Comparison of ENCODE assay signal across 12 cellular contexts in the genomic region with DNA sequence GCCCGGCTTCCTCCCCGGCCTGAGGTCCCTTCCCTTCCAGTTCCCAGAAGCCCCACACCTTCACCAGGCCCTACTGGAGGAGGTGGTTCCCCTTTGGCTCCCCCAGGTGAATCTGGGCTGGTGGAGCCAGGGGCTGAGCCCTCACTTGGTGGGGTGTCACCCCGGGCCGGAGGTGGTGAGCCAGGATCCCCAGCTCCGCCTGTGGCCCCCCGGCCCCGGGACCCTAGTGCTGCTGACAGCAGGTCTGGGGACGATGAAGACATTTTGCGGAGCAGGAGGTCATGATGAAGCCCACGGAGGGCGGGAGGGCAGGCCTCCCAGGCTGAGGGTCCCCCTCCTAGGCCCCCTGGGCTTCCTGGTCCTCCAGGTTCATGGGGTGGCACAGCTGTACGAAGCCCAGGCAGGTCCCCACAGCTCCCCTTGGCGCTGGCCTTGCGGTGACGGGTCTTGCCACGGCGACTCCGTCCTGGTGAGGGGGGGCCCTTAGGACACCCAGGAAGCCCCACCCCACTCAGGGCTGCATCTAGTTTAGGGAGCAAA. TPM values are rescaled to one million over a fixed set of nuclear protein-coding genes. Genes with fewer than 3 reads are reported as not detected.
A peak's percentile ranks its signal among the peaks of the same experiment; 100 is the strongest.
DNase-seq lines count a peak whose midpoint lies in the region; ATAC-seq and TF ChIP-seq lines count a peak whose summit lies in the region.
"Had no signal": no experiment of that assay in that cellular context is flagged by ENCODE, and none has a peak within 500 bp of the region (broad histone marks: within the 10 kb centered on the region; RNA-seq: fewer than 3 reads in every experiment).

No MANE protein-coding gene starts in this region.

- peak; percentile 73 for DNase-seq in activated CD8-positive, alpha-beta memory T cell treated with anti-CD3 and anti-CD28 coated beads, Interleukin-2, amount 50 U/mL, for 48 hours
- DNase-seq in activated CD8-positive, alpha-beta memory T cell treated with anti-CD3 and anti-CD28 coated beads for 24 hours = no peak
- no peak for DNase-seq in left ventricle myocardium inferior
- no peak for DNase-seq in activated CD4-positive, CD25-positive, alpha-beta regulatory T cell treated with anti-CD3 and anti-CD28 coated beads, Interleukin-2, amount 50 U/mL, for 72 hours
- no peak for DNase-seq in SHP77 treated with DMSO at 0.1 percent for 48 hours (lab: John Stamatoyannopoulos, UW)
- DNase-seq: activated CD4-positive, alpha-beta T cell treated with anti-CD3 and anti-CD28 coated beads, Interleukin-2, amount 10 ng/mL, durations not matched to agents 7 days and 5 days; hippocampal formation; NCI-H1105 treated with DMSO at 0.1 percent for 48 hours had no signal

- no peaks in the 10 kb centered on the region for H3K27me3 Mint-ChIP-seq in stimulated activated memory B cell treated with anti-CD40 and anti-IgM and Interleukin-4, amounts not matched to agents 10 μg/mL and 1 μg/mL and 100 μg/mL, for 72 hours
- H3K27me3 Mint-ChIP-seq: activated CD4-positive, alpha-beta T cell treated with anti-CD3 and anti-CD28 coated beads, Interleukin-2, amount 10 ng/mL, durations not matched to agents 7 days and 5 days had no signal

- no peak overlapping the region for H3K4me3 ChIP-seq in left ventricle myocardium inferior
- H3K4me3 ChIP-seq: vagina had no signal

- no peaks in the 10 kb centered on the region for H3K27me3 ChIP-seq in left ventricle myocardium inferior (ENCODE audit: low read depth)
- H3K27me3 ChIP-seq: vagina had no signal

- H3K9me3 Mint-ChIP-seq in stimulated activated memory B cell treated with anti-CD40 and anti-IgM and Interleukin-4, amounts not matched to agents 10 μg/mL and 1 μg/mL and 100 μg/mL, for 72 hours = no peaks in the 10 kb centered on the region
- H3K9me3 Mint-ChIP-seq: activated CD4-positive, alpha-beta T cell treated with anti-CD3 and anti-CD28 coated beads, Interleukin-2, amount 10 ng/mL, durations not matched to agents 7 days and 5 days had no signal

- no peak for TF ChIP-seq CTCF in left ventricle myocardium inferior (IDR thresholded peaks at IDR 0.05; ENCODE audit: borderline replicate concordance)

- no peak overlapping the region for H3K4me3 Mint-ChIP-seq in stimulated activated memory B cell treated with anti-CD40 and anti-IgM and Interleukin-4, amounts not matched to agents 10 μg/mL and 1 μg/mL and 100 μg/mL, for 72 hours
- H3K4me3 Mint-ChIP-seq: activated CD4-positive, alpha-beta T cell treated with anti-CD3 and anti-CD28 coated beads, Interleukin-2, amount 10 ng/mL, durations not matched to agents 7 days and 5 days had no signal

- peak overlapping the region; percentile 52 for H3K27ac ChIP-seq in left ventricle myocardium inferior (replicated peaks)
- H3K27ac ChIP-seq: vagina had no signal

- no peak overlapping the region for H3K27ac Mint-ChIP-seq in stimulated activated memory B cell treated with anti-CD40 and anti-IgM and Interleukin-4, amounts not matched to agents 10 μg/mL and 1 μg/mL and 100 μg/mL, for 72 hours

- peaks cover 86% of the 10 kb centered on the region for H3K36me3 ChIP-seq in left ventricle myocardium inferior

- peaks cover 29% of the 10 kb centered on the region for H3K36me3 Mint-ChIP-seq in stimulated activated memory B cell treated with anti-CD40 and anti-IgM and Interleukin-4, amounts not matched to agents 10 μg/mL and 1 μg/mL and 100 μg/mL, for 72 hours

- H3K9me3 ChIP-seq in left ventricle myocardium inferior (replicated peaks) = no peaks in the 10 kb centered on the region
- H3K9me3 ChIP-seq: vagina had no signal

- ATAC-seq in stimulated activated memory B cell treated with anti-CD40 and anti-IgM and Interleukin-4, amounts not matched to agents 10 μg/mL and 1 μg/mL and 100 μg/mL, for 72 hours = peak; percentile 31

- peaks cover 52% of the 10 kb centered on the region for H3K4me1 ChIP-seq in left ventricle myocardium inferior

- intact Hi-C loops in left ventricle myocardium inferior (cut with micrococcal nuclease) = no loop called here

- H3K4me1 Mint-ChIP-seq in stimulated activated memory B cell treated with anti-CD40 and anti-IgM and Interleukin-4, amounts not matched to agents 10 μg/mL and 1 μg/mL and 100 μg/mL, for 72 hours = peaks cover 20% of the 10 kb centered on the region
- H3K4me1 Mint-ChIP-seq: activated CD4-positive, alpha-beta T cell treated with anti-CD3 and anti-CD28 coated beads, Interleukin-2, amount 10 ng/mL, durations not matched to agents 7 days and 5 days had no signal

RNA-seq across cellular contexts. Expression of gene MAP3K12, which starts 16.6 kb away (rescaled TPM):
- 4.8 TPM for total RNA-seq in left ventricle myocardium inferior

RNA-seq across cellular contexts. Expression of gene TARBP2, which starts 18.4 kb away (rescaled TPM):
- total RNA-seq in left ventricle myocardium inferior = 12.9 TPM

RNA-seq across cellular contexts. Expression of gene NPFF, which starts 24.6 kb away (rescaled TPM):
- not detected for total RNA-seq in left ventricle myocardium inferior
- total RNA-seq: activated CD4-positive, alpha-beta T cell treated with anti-CD3 and anti-CD28 coated beads, Interleukin-2, amount 10 ng/mL, durations not matched to agents 7 days and 5 days; mucosa of gallbladder; skeletal muscle tissue; vagina had no signal

RNA-seq across cellular contexts. Expression of gene PCBP2, which starts 30.8 kb away (rescaled TPM):
- total RNA-seq in left ventricle myocardium inferior = 530 TPM

RNA-seq across cellular contexts. Expression of gene PRR13, which starts 41.2 kb away (rescaled TPM):
- 53.1 TPM for total RNA-seq in left ventricle myocardium inferior
